Comparison of ENCODE assay signal across 18 cellular contexts in genomic region chr11:121352301-121352891, GRCh38. TPM values are rescaled to one million over a fixed set of nuclear protein-coding genes. Genes with fewer than 3 reads are reported as not detected.
DNase-seq lines count a peak whose midpoint lies in the region; ATAC-seq and TF ChIP-seq lines count a peak whose summit lies in the region.
"Had no signal": no experiment of that assay in that cellular context is flagged by ENCODE, and none has a peak within 500 bp of the region (broad histone marks: within the 10 kb centered on the region; RNA-seq: fewer than 3 reads in every experiment).

No MANE protein-coding gene starts in this region.

- no peak for ATAC-seq in HG03159 (IDR thresholded peaks at IDR 0.05; ENCODE audit: unreplicated experiment)
- ATAC-seq in HG02571 (IDR thresholded peaks at IDR 0.05; ENCODE audit: unreplicated experiment) = no peak
- ATAC-seq in GM18868 (IDR thresholded peaks at IDR 0.05; ENCODE audit: unreplicated experiment) = no peak
- ATAC-seq: K562; sciatic nerve; stimulated activated memory B cell treated with anti-CD40 and anti-IgM and Interleukin-4, amounts not matched to agents 10 μg/mL and 1 μg/mL and 100 μg/mL, for 72 hours had no signal

- H3K4me3 Mint-ChIP-seq in brain (peak overlapping the region in 3 of 5 experiments; percentile 8 to 70 (median 52)), progenitor cell of endocrine pancreas (ENCODE audit: low read depth) (no peak overlapping the region)
- H3K4me3 Mint-ChIP-seq: B cell; stimulated activated memory B cell treated with anti-CD40 and anti-IgM and Interleukin-4, amounts not matched to agents 10 μg/mL and 1 μg/mL and 100 μg/mL, for 72 hours had no signal

- H3K9me3 Mint-ChIP-seq in brain (peaks cover 0 to 10% (median 0%) of the 10 kb centered on the region in 5 experiments), progenitor cell of endocrine pancreas (ENCODE audit: low read depth) (no peaks in the 10 kb centered on the region)
- H3K9me3 Mint-ChIP-seq: stimulated activated memory B cell treated with anti-CD40 and anti-IgM and Interleukin-4, amounts not matched to agents 10 μg/mL and 1 μg/mL and 100 μg/mL, for 72 hours had no signal

- H3K4me1 Mint-ChIP-seq in brain (peaks cover 48% of the 10 kb centered on the region), progenitor cell of endocrine pancreas (ENCODE audit: low read depth) (peaks cover 9% of the 10 kb centered on the region)
- H3K4me1 Mint-ChIP-seq: stimulated activated memory B cell treated with anti-CD40 and anti-IgM and Interleukin-4, amounts not matched to agents 10 μg/mL and 1 μg/mL and 100 μg/mL, for 72 hours had no signal

- H3K27me3 Mint-ChIP-seq in brain = peaks cover 7% of the 10 kb centered on the region
- H3K27me3 Mint-ChIP-seq in progenitor cell of endocrine pancreas = peaks cover 13% of the 10 kb centered on the region
- H3K27me3 Mint-ChIP-seq: B cell had no signal

- peak overlapping the region; percentile 8 to 98 (median 90) for H3K27ac Mint-ChIP-seq in brain
- H3K27ac Mint-ChIP-seq in progenitor cell of endocrine pancreas = no peak overlapping the region
- H3K27ac Mint-ChIP-seq: B cell; stimulated activated memory B cell treated with anti-CD40 and anti-IgM and Interleukin-4, amounts not matched to agents 10 μg/mL and 1 μg/mL and 100 μg/mL, for 72 hours had no signal

- peak; percentile 87 for DNase-seq in COR-L47 (lab: John Stamatoyannopoulos, UW)
- peak; percentile 82 for DNase-seq in NCI-H2029 treated with DMSO at 0.1 percent for 48 hours (lab: John Stamatoyannopoulos, UW)
- peak; percentile 87 for DNase-seq in left kidney (ENCODE audit: low read depth, low spot score)
- no peak for DNase-seq in progenitor cell of endocrine pancreas (ENCODE audit: low spot score, unreplicated experiment)
- DNase-seq: activated CD8-positive, alpha-beta memory T cell treated with anti-CD3 and anti-CD28 coated beads for 24 hours; activated gamma-delta T cell; foreskin fibroblast; islet precursor cell; NCI-H526; stimulated activated CD4-positive, alpha-beta T cell treated with anti-CD3 and anti-CD28 coated beads, Interleukin-4, amount 100 ng/mL, for 4 hours had no signal

- H3K36me3 Mint-ChIP-seq in brain (no peaks in the 10 kb centered on the region), progenitor cell of endocrine pancreas (ENCODE audit: insufficient read depth) (no peaks in the 10 kb centered on the region)
- H3K36me3 Mint-ChIP-seq: stimulated activated memory B cell treated with anti-CD40 and anti-IgM and Interleukin-4, amounts not matched to agents 10 μg/mL and 1 μg/mL and 100 μg/mL, for 72 hours had no signal

- TF ChIP-seq CTCF in brain (conservative IDR thresholded peaks at IDR 0.05) (no peak), progenitor cell of endocrine pancreas (IDR thresholded peaks at IDR 0.05; ENCODE audit: unreplicated experiment) (no peak)

RNA-seq across cellular contexts. Expression of gene SC5D, which starts 59.8 kb away (rescaled TPM):
- 23.2 TPM for polyA plus RNA-seq in brain (ENCODE audit: insufficient read depth, low read depth, low replicate concordance)
- 58.7 and 63.5 TPM in 2 replicates for total RNA-seq in progenitor cell of endocrine pancreas
